ENCODE assay signal across 16 cellular contexts in genomic region chr20:32235331-32236047, GRCh38. TPM values are rescaled to one million over a fixed set of nuclear protein-coding genes. Genes with fewer than 3 reads are reported as not detected.
A peak's percentile ranks its signal among the peaks of the same experiment; 100 is the strongest.
DNase-seq lines count a peak whose midpoint lies in the region; ATAC-seq and TF ChIP-seq lines count a peak whose summit lies in the region.
"Had no signal": no experiment of that assay in that cellular context is flagged by ENCODE, and none has a peak within 500 bp of the region (broad histone marks: within the 10 kb centered on the region; RNA-seq: fewer than 3 reads in every experiment).

No MANE protein-coding gene starts in this region.

- no peaks in the 10 kb centered on the region for H3K27me3 Mint-ChIP-seq in CD4-positive, alpha-beta T cell

- no peaks in the 10 kb centered on the region for H3K27me3 ChIP-seq in CD4-positive, alpha-beta T cell (ENCODE audit: control insufficient read depth, insufficient read depth, low read length)
- no peaks in the 10 kb centered on the region for H3K27me3 ChIP-seq in Peyer's patch
- H3K27me3 ChIP-seq in dorsolateral prefrontal cortex: no peaks in the 10 kb centered on the region
- no peaks in the 10 kb centered on the region for H3K27me3 ChIP-seq in neutrophil
- H3K27me3 ChIP-seq: ascending aorta had no signal

- no peak overlapping the region for H3K4me3 ChIP-seq in Peyer's patch
- H3K4me3 ChIP-seq in dorsolateral prefrontal cortex: no peak overlapping the region
- no peak overlapping the region for H3K4me3 ChIP-seq in neutrophil (ENCODE audit: low read depth in 1 of 2, low read length in 1 of 2)
- H3K4me3 ChIP-seq: ascending aorta had no signal

- CTCF ChIA-PET in CD4-positive, alpha-beta T cell (lab: Charles Lee): no interaction called here

- H3K36me3 Mint-ChIP-seq in CD4-positive, alpha-beta T cell (ENCODE audit: low read depth): peaks cover 59% of the 10 kb centered on the region

- POLR2A ChIA-PET in CD4-positive, alpha-beta T cell (lab: Charles Lee): no interaction called here

- H3K9me3 ChIP-seq in CD4-positive, alpha-beta T cell (ENCODE audit: control insufficient read depth, low read length): no peaks in the 10 kb centered on the region
- H3K9me3 ChIP-seq in Peyer's patch: no peaks in the 10 kb centered on the region
- H3K9me3 ChIP-seq in neutrophil: no peaks in the 10 kb centered on the region
- H3K9me3 ChIP-seq: ascending aorta had no signal

- no peak overlapping the region for H3K27ac ChIP-seq in CD4-positive, alpha-beta T cell (ENCODE audit: low read depth, low read length)
- H3K27ac ChIP-seq in Peyer's patch: peak overlapping the region in 3 of 4 donors; percentile 1 to 88 (median 67)
- peak overlapping the region in 43 of 59 donors; percentile 2 to 75 (median 43) for H3K27ac ChIP-seq in dorsolateral prefrontal cortex
- peak overlapping the region; percentile 69 for H3K27ac ChIP-seq in neutrophil
- H3K27ac ChIP-seq: ascending aorta had no signal

- TF ChIP-seq POLR2A in Peyer's patch (IDR thresholded peaks at IDR 0.05): peak in 1 of 2 donors; percentile 27

- H3K27ac Mint-ChIP-seq in CD4-positive, alpha-beta T cell: peak overlapping the region; percentile 44

- intact Hi-C loops in CD4-positive, alpha-beta T cell (cut with DNase I, micrococcal nuclease): loop anchor here in 1 of 2 experiments (10.0 kb wide), 1 partner anchor 419 kb away; no protein-coding TSS in a partner anchor
- intact Hi-C loops in dorsolateral prefrontal cortex (cut with DNase I): no loop called here

- in situ Hi-C loops in GM13977 (cut with MboI; ENCODE audit: low pct_unique_long_range_greater_than_20kb, low sequenced_read_pairs, unreplicated experiment): no loop called here

- H3K9me3 Mint-ChIP-seq in CD4-positive, alpha-beta T cell: no peaks in the 10 kb centered on the region
- H3K9me3 Mint-ChIP-seq: activated T-cell treated with anti-CD3 and anti-CD28 coated beads, Interleukin-2, amount 50 U/mL, for 4 hours had no signal

- H3K4me3 Mint-ChIP-seq in CD4-positive, alpha-beta T cell: no peak overlapping the region
- H3K4me3 Mint-ChIP-seq: activated T-cell treated with anti-CD3 and anti-CD28 coated beads, Interleukin-2, amount 50 U/mL, for 4 hours had no signal

- H3K4me1 ChIP-seq in Peyer's patch (peaks cover 0 to 30% (median 4%) of the 10 kb centered on the region in 4 donors), neutrophil (ENCODE audit: control insufficient read depth in 1 of 2, insufficient read depth in 1 of 2, low read depth in 1 of 2, low read length in 1 of 2) (peaks cover 42 to 43% of the 10 kb centered on the region in 2 experiments)
- H3K4me1 ChIP-seq: ascending aorta had no signal

- no peak for TF ChIP-seq CTCF in CD4-positive, alpha-beta T cell (IDR thresholded peaks at IDR 0.05)
- TF ChIP-seq CTCF in Peyer's patch (IDR thresholded peaks at IDR 0.05) (no peak), dorsolateral prefrontal cortex (IDR thresholded peaks at IDR 0.05 in 54 of 56, conservative IDR thresholded peaks at IDR 0.05 in 2 of 56; ENCODE audit: low read depth in 1 of 56, partially characterized antibody in 56 of 56) (no peak), neutrophil (IDR thresholded peaks at IDR 0.05) (no peak), GM13977 (IDR thresholded peaks at IDR 0.05; ENCODE audit: extremely low read depth, insufficient read depth, missing control alignments) (no peak)

- H3K36me3 ChIP-seq in Peyer's patch: peaks cover 0 to 49% (median 0%) of the 10 kb centered on the region in 3 donors
- H3K36me3 ChIP-seq in neutrophil: peaks cover 11% of the 10 kb centered on the region

- ATAC-seq in CD4-positive, alpha-beta T cell (ENCODE audit: poor library complexity): no peak
- ATAC-seq: activated T-cell treated with anti-CD3 and anti-CD28 coated beads, Interleukin-2, amount 50 U/mL, for 4 hours had no signal

- DNase-seq in CD4-positive, alpha-beta T cell: no peak
- DNase-seq in Peyer's patch (peak in 2 of 3 donors; percentile 71 to 80), dorsolateral prefrontal cortex (no peak), GM13977 (ENCODE audit: low spot score) (no peak), NCI-H1417 treated with DMSO at 0.1 percent for 48 hours (lab: John Stamatoyannopoulos, UW) (no peak), EL (no peak), A172 (ENCODE audit: low spot score) (no peak)
- DNase-seq: activated CD4-positive, alpha-beta T cell treated with anti-CD3 and anti-CD28 coated beads for 1 hour; activated T-cell treated with anti-CD3 and anti-CD28 coated beads, Interleukin-2, amount 50 U/mL, for 4 hours; cortex of kidney; DMS153; NCI-H1417; NK-92 treated with Interleukin-12 subunit alpha and Interleukin-12 subunit beta, amount 100 ng/mL, for 24 hours; SHP77 treated with DMSO at 0.1 percent for 48 hours had no signal

- H3K4me1 Mint-ChIP-seq in CD4-positive, alpha-beta T cell (ENCODE audit: low read depth): peaks cover 24% of the 10 kb centered on the region

RNA-seq across cellular contexts. Expression of gene POFUT1, which starts 27.8 kb away (rescaled TPM):
- 1 to 10 TPM; 7.5 to 8.8 TPM for total RNA-seq in CD4-positive, alpha-beta T cell
- total RNA-seq in Peyer's patch: 100 to 1,000 TPM in 1 of 4 donors, 10 to 100 TPM in 3; 42.9 to 118 (median 55.7) TPM
- 10 to 100 TPM; 10.1 to 21.0 (median 14.4) TPM for total RNA-seq in dorsolateral prefrontal cortex
- total RNA-seq in A172 (2014; rRNA removed; shearing (Covaris generic)): 59.5 and 60.8 TPM in 2 replicates

RNA-seq across cellular contexts. Expression of gene PLAGL2, which starts 27.9 kb away (rescaled TPM):
- total RNA-seq in CD4-positive, alpha-beta T cell: 10 to 100 TPM; 15.6 to 16.9 TPM
- total RNA-seq in Peyer's patch: 10 to 100 TPM in 3 of 4 donors, 1 to 10 TPM in 1; 5.8 to 55.9 (median 25.8) TPM
- total RNA-seq in dorsolateral prefrontal cortex: 10 to 100 TPM in 59 of 120 experiments, 1 to 10 TPM in 61; 6.0 to 16.0 (median 10.0) TPM
- total RNA-seq in A172 (2014; rRNA removed; shearing (Covaris generic)): 3.7 and 4.6 TPM in 2 replicates

RNA-seq across cellular contexts. Expression of gene KIF3B, which starts 42.0 kb away (rescaled TPM):
- 1 to 10 TPM; 7.3 TPM for total RNA-seq in CD4-positive, alpha-beta T cell
- total RNA-seq in Peyer's patch (10 to 100 TPM; 42.1 to 77.6 (median 57.7) TPM), dorsolateral prefrontal cortex (10 to 100 TPM; 27.3 to 89.7 (median 65.4) TPM)
- total RNA-seq in A172 (2014; rRNA removed; shearing (Covaris generic)): 33.8 and 42.7 TPM in 2 replicates

Comparison
In these comparisons a context has a peak if more than half of its experiments do, and no peak if none do; other contexts are left out.
1. DNase-seq: peak in Peyer's patch (2 of 3); none in CD4-positive, alpha-beta T cell (0 of 10), dorsolateral prefrontal cortex (0 of 10), GM13977 (single experiment), NCI-H1417 treated with DMSO at 0.1 percent for 48 hours (single experiment), EL (single experiment) and A172 (single experiment).